1 cellular context compared by ENCODE assay signal in the genomic region with DNA sequence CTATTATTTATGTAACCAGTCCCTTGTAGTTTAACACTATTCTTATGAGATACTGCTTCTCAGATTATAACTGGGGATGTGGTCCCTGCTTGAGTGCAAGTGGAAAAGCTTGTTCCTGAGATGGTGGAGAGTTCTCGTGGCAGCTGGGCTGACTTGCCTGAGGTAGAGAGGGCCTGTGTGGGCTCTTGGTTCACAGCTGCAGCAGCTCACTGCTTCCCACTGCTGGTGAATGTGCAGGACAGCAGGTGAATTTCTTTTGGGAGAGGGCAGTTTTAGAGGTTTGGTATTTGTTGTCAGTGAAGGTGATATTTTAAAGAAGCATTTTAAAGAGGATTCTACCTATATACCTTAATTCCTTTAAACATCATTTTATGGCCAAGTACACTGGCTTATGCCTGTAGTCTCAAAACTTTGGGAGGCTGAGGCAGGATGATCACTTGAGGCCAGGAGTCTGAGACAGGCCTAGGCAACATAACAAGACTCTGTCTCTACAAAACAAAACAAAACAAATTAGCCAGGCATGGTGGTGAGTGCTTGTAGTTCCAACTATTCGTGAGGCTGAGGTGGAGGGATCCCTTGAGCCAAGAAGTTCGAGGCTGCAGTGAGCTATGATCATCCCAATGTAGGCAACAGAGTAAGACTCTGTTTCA.
A peak's percentile ranks its signal among the peaks of the same experiment; 100 is the strongest.
TF ChIP-seq lines count a peak whose summit lies in the region.

No MANE protein-coding gene starts in this region.

TF ChIP-seq in GM12878, 131 proteins besides CTCF, POLR2A, EP300 and RAD21 (continued from another document):
- TF ChIP-seq, protein P1, sequence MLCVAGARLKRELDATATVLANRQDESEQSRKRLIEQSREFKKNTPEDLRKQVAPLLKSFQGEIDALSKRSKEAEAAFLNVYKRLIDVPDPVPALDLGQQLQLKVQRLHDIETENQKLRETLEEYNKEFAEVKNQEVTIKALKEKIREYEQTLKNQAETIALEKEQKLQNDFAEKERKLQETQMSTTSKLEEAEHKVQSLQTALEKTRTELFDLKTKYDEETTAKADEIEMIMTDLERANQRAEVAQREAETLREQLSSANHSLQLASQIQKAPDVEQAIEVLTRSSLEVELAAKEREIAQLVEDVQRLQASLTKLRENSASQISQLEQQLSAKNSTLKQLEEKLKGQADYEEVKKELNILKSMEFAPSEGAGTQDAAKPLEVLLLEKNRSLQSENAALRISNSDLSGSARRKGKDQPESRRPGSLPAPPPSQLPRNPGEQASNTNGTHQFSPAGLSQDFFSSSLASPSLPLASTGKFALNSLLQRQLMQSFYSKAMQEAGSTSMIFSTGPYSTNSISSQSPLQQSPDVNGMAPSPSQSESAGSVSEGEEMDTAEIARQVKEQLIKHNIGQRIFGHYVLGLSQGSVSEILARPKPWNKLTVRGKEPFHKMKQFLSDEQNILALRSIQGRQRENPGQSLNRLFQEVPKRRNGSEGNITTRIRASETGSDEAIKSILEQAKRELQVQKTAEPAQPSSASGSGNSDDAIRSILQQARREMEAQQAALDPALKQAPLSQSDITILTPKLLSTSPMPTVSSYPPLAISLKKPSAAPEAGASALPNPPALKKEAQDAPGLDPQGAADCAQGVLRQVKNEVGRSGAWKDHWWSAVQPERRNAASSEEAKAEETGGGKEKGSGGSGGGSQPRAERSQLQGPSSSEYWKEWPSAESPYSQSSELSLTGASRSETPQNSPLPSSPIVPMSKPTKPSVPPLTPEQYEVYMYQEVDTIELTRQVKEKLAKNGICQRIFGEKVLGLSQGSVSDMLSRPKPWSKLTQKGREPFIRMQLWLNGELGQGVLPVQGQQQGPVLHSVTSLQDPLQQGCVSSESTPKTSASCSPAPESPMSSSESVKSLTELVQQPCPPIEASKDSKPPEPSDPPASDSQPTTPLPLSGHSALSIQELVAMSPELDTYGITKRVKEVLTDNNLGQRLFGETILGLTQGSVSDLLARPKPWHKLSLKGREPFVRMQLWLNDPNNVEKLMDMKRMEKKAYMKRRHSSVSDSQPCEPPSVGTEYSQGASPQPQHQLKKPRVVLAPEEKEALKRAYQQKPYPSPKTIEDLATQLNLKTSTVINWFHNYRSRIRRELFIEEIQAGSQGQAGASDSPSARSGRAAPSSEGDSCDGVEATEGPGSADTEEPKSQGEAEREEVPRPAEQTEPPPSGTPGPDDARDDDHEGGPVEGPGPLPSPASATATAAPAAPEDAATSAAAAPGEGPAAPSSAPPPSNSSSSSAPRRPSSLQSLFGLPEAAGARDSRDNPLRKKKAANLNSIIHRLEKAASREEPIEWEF (IDR thresholded peaks at IDR 0.05; ENCODE audit: insufficient replicate concordance, low read depth, low read length): no peak
- TF ChIP-seq SP1 (IDR thresholded peaks at IDR 0.05; ENCODE audit: low read depth, low read length) (no peak), SUPT20H (IDR thresholded peaks at IDR 0.05; ENCODE audit: borderline replicate concordance, control insufficient read depth, low read depth, low read length) (no peak), CREM (IDR thresholded peaks at IDR 0.05; ENCODE audit: low read depth) (no peak), MTA2 (IDR thresholded peaks at IDR 0.05; ENCODE audit: low read depth) (no peak), BHLHE40 (IDR thresholded peaks at IDR 0.05; ENCODE audit: borderline replicate concordance in 1 of 2, low read depth in 2 of 2, low read length in 1 of 2) (0 out of 4 replicates have a peak, but pooled peaks of 1 of the 2 experiments have one; percentile 29), RCOR1 (conservative IDR thresholded peaks at IDR 0.05; ENCODE audit: low read depth, low read length) (no peak), SIX5 (IDR thresholded peaks at IDR 0.05; ENCODE audit: low read depth, low read length, severe bottlenecking) (no peak), MTA3 (IDR thresholded peaks at IDR 0.05; ENCODE audit: borderline replicate concordance, low read length) (no peak), FOS (IDR thresholded peaks at IDR 0.05; ENCODE audit: borderline replicate concordance, extremely low read depth, insufficient read length) (no peak), ZSCAN29 (IDR thresholded peaks at IDR 0.05) (no peak), HDAC6 (IDR thresholded peaks at IDR 0.05; ENCODE audit: unreplicated experiment) (no peak), EGR1 (IDR thresholded peaks at IDR 0.05; ENCODE audit: borderline replicate concordance in 1 of 2, low read depth in 2 of 2, low read length in 2 of 2) (no peak), EED (IDR thresholded peaks at IDR 0.05; ENCODE audit: low read depth) (no peak), TAF1 (IDR thresholded peaks at IDR 0.05; ENCODE audit: borderline replicate concordance, low read depth, low read length) (no peak), STAT1 (conservative IDR thresholded peaks at IDR 0.05) (no peak), SMAD1 (IDR thresholded peaks at IDR 0.05; ENCODE audit: low read depth, partially characterized antibody) (no peak), RBBP5 (conservative IDR thresholded peaks at IDR 0.05) (no peak), MYC (IDR thresholded peaks at IDR 0.05; ENCODE audit: insufficient read depth, insufficient read length, insufficient replicate concordance, low read length, severe bottlenecking) (no peak), ZNF384 (IDR thresholded peaks at IDR 0.05; ENCODE audit: borderline replicate concordance, low read depth, low read length) (peak; percentile 28; the same call in 1 of the 2 replicates), FOXM1 (IDR thresholded peaks at IDR 0.05; ENCODE audit: low read depth, low read length) (no peak), CBX3 (IDR thresholded peaks at IDR 0.05; ENCODE audit: borderline replicate concordance, low read depth) (no peak), NBN (IDR thresholded peaks at IDR 0.05) (no peak), LARP7 (IDR thresholded peaks at IDR 0.05) (no peak), CHD4 (IDR thresholded peaks at IDR 0.05) (no peak), YY1 (IDR thresholded peaks at IDR 0.05; ENCODE audit: low read depth, low read length) (peak; percentile 87), CREB1 (IDR thresholded peaks at IDR 0.05; ENCODE audit: low read depth) (no peak), MYB (IDR thresholded peaks at IDR 0.05; ENCODE audit: borderline replicate concordance, low read depth, low read length) (no peak), CBX5 (IDR thresholded peaks at IDR 0.05; ENCODE audit: low read depth) (no peak), MEF2B (IDR thresholded peaks at IDR 0.05; ENCODE audit: partially characterized antibody, poor library complexity, severe bottlenecking) (no peak), ZNF207 (IDR thresholded peaks at IDR 0.05; ENCODE audit: borderline replicate concordance) (no peak)
- TF ChIP-seq, protein P2, sequence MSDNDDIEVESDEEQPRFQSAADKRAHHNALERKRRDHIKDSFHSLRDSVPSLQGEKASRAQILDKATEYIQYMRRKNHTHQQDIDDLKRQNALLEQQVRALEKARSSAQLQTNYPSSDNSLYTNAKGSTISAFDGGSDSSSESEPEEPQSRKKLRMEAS (IDR thresholded peaks at IDR 0.05; ENCODE audit: low read depth, low read length): no peak
- TF ChIP-seq, protein P3, sequence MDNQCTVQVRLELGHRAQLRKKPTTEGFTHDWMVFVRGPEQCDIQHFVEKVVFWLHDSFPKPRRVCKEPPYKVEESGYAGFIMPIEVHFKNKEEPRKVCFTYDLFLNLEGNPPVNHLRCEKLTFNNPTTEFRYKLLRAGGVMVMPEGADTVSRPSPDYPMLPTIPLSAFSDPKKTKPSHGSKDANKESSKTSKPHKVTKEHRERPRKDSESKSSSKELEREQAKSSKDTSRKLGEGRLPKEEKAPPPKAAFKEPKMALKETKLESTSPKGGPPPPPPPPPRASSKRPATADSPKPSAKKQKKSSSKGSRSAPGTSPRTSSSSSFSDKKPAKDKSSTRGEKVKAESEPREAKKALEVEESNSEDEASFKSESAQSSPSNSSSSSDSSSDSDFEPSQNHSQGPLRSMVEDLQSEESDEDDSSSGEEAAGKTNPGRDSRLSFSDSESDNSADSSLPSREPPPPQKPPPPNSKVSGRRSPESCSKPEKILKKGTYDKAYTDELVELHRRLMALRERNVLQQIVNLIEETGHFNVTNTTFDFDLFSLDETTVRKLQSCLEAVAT (IDR thresholded peaks at IDR 0.05): 0 out of 2 replicates have a peak, but pooled peaks have one; percentile 1
- TF ChIP-seq, protein P4, sequence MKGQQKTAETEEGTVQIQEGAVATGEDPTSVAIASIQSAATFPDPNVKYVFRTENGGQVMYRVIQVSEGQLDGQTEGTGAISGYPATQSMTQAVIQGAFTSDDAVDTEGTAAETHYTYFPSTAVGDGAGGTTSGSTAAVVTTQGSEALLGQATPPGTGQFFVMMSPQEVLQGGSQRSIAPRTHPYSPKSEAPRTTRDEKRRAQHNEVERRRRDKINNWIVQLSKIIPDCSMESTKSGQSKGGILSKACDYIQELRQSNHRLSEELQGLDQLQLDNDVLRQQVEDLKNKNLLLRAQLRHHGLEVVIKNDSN (IDR thresholded peaks at IDR 0.05; ENCODE audit: borderline replicate concordance, extremely low read length, insufficient read depth, low read depth, low read length): no peak
- TF ChIP-seq, protein P5, sequence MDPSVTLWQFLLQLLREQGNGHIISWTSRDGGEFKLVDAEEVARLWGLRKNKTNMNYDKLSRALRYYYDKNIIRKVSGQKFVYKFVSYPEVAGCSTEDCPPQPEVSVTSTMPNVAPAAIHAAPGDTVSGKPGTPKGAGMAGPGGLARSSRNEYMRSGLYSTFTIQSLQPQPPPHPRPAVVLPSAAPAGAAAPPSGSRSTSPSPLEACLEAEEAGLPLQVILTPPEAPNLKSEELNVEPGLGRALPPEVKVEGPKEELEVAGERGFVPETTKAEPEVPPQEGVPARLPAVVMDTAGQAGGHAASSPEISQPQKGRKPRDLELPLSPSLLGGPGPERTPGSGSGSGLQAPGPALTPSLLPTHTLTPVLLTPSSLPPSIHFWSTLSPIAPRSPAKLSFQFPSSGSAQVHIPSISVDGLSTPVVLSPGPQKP (IDR thresholded peaks at IDR 0.05; ENCODE audit: low read depth, low read length): no peak
- TF ChIP-seq, protein P6, sequence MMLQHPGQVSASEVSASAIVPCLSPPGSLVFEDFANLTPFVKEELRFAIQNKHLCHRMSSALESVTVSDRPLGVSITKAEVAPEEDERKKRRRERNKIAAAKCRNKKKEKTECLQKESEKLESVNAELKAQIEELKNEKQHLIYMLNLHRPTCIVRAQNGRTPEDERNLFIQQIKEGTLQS (IDR thresholded peaks at IDR 0.05; ENCODE audit: borderline replicate concordance, extremely low read depth, low read depth, low read length): no peak
- TF ChIP-seq, protein P7, sequence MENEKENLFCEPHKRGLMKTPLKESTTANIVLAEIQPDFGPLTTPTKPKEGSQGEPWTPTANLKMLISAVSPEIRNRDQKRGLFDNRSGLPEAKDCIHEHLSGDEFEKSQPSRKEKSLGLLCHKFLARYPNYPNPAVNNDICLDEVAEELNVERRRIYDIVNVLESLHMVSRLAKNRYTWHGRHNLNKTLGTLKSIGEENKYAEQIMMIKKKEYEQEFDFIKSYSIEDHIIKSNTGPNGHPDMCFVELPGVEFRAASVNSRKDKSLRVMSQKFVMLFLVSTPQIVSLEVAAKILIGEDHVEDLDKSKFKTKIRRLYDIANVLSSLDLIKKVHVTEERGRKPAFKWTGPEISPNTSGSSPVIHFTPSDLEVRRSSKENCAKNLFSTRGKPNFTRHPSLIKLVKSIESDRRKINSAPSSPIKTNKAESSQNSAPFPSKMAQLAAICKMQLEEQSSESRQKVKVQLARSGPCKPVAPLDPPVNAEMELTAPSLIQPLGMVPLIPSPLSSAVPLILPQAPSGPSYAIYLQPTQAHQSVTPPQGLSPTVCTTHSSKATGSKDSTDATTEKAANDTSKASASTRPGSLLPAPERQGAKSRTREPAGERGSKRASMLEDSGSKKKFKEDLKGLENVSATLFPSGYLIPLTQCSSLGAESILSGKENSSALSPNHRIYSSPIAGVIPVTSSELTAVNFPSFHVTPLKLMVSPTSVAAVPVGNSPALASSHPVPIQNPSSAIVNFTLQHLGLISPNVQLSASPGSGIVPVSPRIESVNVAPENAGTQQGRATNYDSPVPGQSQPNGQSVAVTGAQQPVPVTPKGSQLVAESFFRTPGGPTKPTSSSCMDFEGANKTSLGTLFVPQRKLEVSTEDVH (IDR thresholded peaks at IDR 0.05; ENCODE audit: low read depth, partially characterized antibody): no peak
- TF ChIP-seq, protein P8, sequence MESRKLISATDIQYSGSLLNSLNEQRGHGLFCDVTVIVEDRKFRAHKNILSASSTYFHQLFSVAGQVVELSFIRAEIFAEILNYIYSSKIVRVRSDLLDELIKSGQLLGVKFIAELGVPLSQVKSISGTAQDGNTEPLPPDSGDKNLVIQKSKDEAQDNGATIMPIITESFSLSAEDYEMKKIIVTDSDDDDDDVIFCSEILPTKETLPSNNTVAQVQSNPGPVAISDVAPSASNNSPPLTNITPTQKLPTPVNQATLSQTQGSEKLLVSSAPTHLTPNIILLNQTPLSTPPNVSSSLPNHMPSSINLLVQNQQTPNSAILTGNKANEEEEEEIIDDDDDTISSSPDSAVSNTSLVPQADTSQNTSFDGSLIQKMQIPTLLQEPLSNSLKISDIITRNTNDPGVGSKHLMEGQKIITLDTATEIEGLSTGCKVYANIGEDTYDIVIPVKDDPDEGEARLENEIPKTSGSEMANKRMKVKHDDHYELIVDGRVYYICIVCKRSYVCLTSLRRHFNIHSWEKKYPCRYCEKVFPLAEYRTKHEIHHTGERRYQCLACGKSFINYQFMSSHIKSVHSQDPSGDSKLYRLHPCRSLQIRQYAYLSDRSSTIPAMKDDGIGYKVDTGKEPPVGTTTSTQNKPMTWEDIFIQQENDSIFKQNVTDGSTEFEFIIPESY (IDR thresholded peaks at IDR 0.05): no peak
- TF ChIP-seq, protein P9, sequence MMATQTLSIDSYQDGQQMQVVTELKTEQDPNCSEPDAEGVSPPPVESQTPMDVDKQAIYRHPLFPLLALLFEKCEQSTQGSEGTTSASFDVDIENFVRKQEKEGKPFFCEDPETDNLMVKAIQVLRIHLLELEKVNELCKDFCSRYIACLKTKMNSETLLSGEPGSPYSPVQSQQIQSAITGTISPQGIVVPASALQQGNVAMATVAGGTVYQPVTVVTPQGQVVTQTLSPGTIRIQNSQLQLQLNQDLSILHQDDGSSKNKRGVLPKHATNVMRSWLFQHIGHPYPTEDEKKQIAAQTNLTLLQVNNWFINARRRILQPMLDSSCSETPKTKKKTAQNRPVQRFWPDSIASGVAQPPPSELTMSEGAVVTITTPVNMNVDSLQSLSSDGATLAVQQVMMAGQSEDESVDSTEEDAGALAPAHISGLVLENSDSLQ (IDR thresholded peaks at IDR 0.05): no peak
